Comparison of ENCODE assay signal across 9 cellular contexts in the genomic region with DNA sequence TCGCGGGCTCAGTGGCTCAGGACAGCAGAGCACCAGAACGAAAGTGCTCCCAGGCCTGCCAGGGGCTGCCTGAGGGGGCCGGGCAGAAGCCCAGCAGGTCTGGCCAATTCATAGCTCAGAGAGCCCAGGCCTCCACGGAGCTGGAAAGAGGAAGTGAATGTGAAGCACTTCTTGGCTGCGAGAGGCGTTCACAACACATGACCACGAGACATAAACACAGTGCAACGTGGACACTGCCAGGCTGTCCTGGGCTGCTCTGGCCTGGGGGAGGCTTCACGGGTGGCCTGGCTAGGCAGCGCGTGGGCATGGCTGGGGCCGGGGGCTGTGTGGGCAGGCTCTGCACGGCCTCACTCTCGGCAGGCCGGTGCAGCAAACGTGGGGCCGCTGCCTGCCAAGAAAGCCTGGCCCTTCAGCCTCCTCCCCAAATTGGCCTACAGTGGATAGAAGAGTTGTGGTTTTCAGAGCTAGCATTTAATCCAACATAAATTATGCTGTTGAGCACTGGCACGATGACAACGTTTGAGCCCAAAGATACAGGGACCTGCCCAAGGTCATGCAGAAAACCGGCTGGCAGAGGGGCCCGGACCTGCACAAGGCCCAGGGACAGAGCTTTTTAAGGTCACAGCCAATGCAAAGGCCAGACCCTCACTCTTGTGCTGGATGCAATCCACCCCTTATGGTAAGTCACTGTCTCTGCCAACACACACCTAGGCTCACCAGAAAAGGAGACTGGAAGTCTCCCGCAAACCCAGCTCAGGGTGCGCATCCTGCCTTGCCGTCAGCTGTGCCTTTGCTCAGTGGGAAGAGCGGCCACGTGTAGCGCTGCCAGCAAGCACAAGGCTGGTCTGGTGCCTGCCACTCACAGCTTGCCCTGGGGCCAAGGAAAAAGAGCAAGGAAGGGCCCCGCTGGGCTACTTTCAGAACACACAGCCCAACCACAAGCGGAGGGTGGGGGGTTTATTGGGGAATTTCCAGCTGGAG. TPM values are rescaled to one million over a fixed set of nuclear protein-coding genes. Genes with fewer than 3 reads are reported as not detected.
DNase-seq lines count a peak whose midpoint lies in the region; ATAC-seq and TF ChIP-seq lines count a peak whose summit lies in the region.
"Had no signal": no experiment of that assay in that cellular context is flagged by ENCODE, and none has a peak within 500 bp of the region (broad histone marks: within the 10 kb centered on the region; RNA-seq: fewer than 3 reads in every experiment).

No MANE protein-coding gene starts in this region.

- WGBS in psoas muscle, 3 donors: 30 to 40% (median 34%) methylated on average over 29 to 30 of the region's 30 CpGs

- no peaks in the 10 kb centered on the region for H3K27me3 ChIP-seq in Peyer's patch
- H3K27me3 ChIP-seq in psoas muscle (ENCODE audit: insufficient read depth in 3 of 3, low read length in 2 of 3): no peaks in the 10 kb centered on the region

- H3K36me3 ChIP-seq in Peyer's patch (peaks cover 0 to 5% (median 0%) of the 10 kb centered on the region in 3 donors), psoas muscle (ENCODE audit: insufficient read depth in 1 of 2, low read depth in 1 of 2) (no peaks in the 10 kb centered on the region)

- ATAC-seq in GM18520 (IDR thresholded peaks at IDR 0.05; ENCODE audit: unreplicated experiment) (peak; percentile 87), HG02678 (IDR thresholded peaks at IDR 0.05; ENCODE audit: unreplicated experiment) (peak; percentile 84), psoas muscle (peak; percentile 62 to 89 (median 82))

- DNase-seq in Peyer's patch (peak; percentile 54 to 87 (median 80)), foreskin melanocyte (peak; percentile 64), psoas muscle (peak; percentile 76 to 87), activated gamma-delta T cell (lab: John Stamatoyannopoulos, UW) (no peak), NCI-H2227 (lab: John Stamatoyannopoulos, UW; ENCODE audit: unreplicated experiment) (no peak)
- no peak for DNase-seq in effector CD8-positive, alpha-beta T cell (lab: John Stamatoyannopoulos, UW)

- peak overlapping the region; percentile 24 to 70 (median 60) for H3K27ac ChIP-seq in Peyer's patch
- peak overlapping the region; percentile 60 for H3K27ac ChIP-seq in psoas muscle

- intact Hi-C loops in psoas muscle (cut with DNase I): no loop called here

- no peak for TF ChIP-seq POLR2A in Peyer's patch (IDR thresholded peaks at IDR 0.05)

- H3K9me3 ChIP-seq in Peyer's patch: no peaks in the 10 kb centered on the region
- no peaks in the 10 kb centered on the region for H3K9me3 ChIP-seq in psoas muscle

- TF ChIP-seq CTCF in Peyer's patch (IDR thresholded peaks at IDR 0.05) (no peak), psoas muscle (IDR thresholded peaks at IDR 0.05) (no peak)

- H3K4me1 ChIP-seq in Peyer's patch (peaks cover 0 to 24% (median 8%) of the 10 kb centered on the region in 4 donors), psoas muscle (peaks cover 15% of the 10 kb centered on the region)

- H3K4me3 ChIP-seq in Peyer's patch: peak overlapping the region in 2 of 4 donors; percentile 11 to 26
- no peak overlapping the region for H3K4me3 ChIP-seq in psoas muscle

RNA-seq across cellular contexts. Expression of a gene that starts 8.6 kb away (rescaled TPM):
- total RNA-seq in Peyer's patch: 10 to 100 TPM; 11.0 to 74.5 (median 32.0) TPM
- 10 to 100 TPM in 1 of 4 donors, 1 to 10 TPM in 3; 5.0 to 14.8 (median 7.5) TPM for total RNA-seq in psoas muscle
- 1 to 10 TPM; 4.5 to 7.2 (median 6.7) TPM for polyA plus RNA-seq in psoas muscle

RNA-seq across cellular contexts. Expression of a gene that starts 25.5 kb away (rescaled TPM):
- total RNA-seq in Peyer's patch (1 to 10 TPM in 1 of 4 donors, under 1 TPM in 1, not detected in 2; 0.54 to 1.2 TPM), psoas muscle (under 1 TPM in 1 of 4 donors, not detected in 3; 0.12 TPM)
- polyA plus RNA-seq in psoas muscle: under 1 TPM in 1 of 3 donors, not detected in 2; 0.03 TPM
- total RNA-seq: natural killer cell treated with Interleukin-12 subunit alpha and Interleukin-12 subunit beta and Interleukin-15 and Interleukin-18, amount 100 ng/mL, for 72 hours had no signal

RNA-seq across cellular contexts. Expression of a gene that starts 58.7 kb away (rescaled TPM):
- total RNA-seq in Peyer's patch (10 to 100 TPM; 42.0 to 63.5 (median 50.9) TPM), psoas muscle (10 to 100 TPM; 44.6 to 58.4 (median 53.3) TPM)
- polyA plus RNA-seq in psoas muscle: 10 to 100 TPM; 23.8 to 44.3 (median 34.7) TPM

Comparison
In these comparisons a context has a peak if more than half of its experiments do, and no peak if none do; other contexts are left out.
1. DNase-seq: peak in Peyer's patch (3 of 3), foreskin melanocyte (single experiment) and psoas muscle (2 of 2); none in effector CD8-positive, alpha-beta T cell (single experiment), activated gamma-delta T cell (single experiment) and NCI-H2227 (single experiment).
2. Peak in every context shown above with its lines, with median percentiles within 50 percentile points of each other: ATAC-seq.